In the genomic region with DNA sequence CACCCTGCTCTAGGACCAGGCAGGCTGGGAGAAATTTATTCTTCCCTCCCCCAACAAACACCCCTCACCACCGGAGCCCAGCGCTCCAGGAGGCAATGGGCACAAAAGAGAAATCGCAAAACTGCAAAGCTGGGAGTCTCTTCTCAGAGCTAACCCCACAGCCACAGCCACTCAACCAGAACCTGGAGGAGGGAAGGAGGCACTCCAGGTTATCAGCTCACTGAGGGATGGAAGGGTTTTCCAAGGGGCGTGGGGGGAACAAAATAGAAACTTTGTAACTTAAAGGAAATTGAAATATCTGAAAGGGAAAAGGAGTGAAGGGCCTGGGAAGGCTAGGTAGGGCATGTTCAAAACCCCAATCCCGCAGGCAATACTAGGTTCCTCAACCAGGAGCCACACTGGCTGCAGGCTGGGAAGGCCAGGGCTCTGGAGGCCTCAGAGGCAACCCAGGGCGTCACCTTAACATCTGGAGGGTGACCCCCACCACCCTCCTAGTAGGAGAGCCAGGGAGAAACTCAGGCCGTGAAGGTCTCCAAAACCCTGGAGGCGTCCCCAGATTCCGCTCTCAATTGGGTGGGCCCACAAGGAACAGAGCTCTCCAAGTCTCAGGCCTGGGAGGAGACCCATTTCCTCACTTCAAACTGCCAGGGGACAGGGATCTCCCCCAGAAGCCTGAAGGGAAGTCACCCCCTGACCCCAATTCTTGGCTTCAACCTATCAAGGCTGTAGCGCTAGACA, we compare ENCODE assay signal across 8 cellular contexts. TPM values are rescaled to one million over a fixed set of nuclear protein-coding genes. Genes with fewer than 3 reads are reported as not detected.
A peak's percentile ranks its signal among the peaks of the same experiment; 100 is the strongest.
DNase-seq lines count a peak whose midpoint lies in the region; TF ChIP-seq lines count a peak whose summit lies in the region.

No MANE protein-coding gene starts in this region.

- no peaks in the 10 kb centered on the region for H3K9me3 Mint-ChIP-seq in CD8-positive, alpha-beta memory T cell
- no peaks in the 10 kb centered on the region for H3K9me3 Mint-ChIP-seq in endothelial cell (ENCODE audit: unreplicated experiment)

- peak overlapping the region; percentile 56 for H2AFZ ChIP-seq in parathyroid adenoma

- peaks cover 32% of the 10 kb centered on the region for H3K4me1 ChIP-seq in CD8-positive, alpha-beta memory T cell (ENCODE audit: insufficient read depth, low read length)
- H3K4me1 ChIP-seq in parathyroid adenoma: peaks cover 22% of the 10 kb centered on the region

- H3K27me3 Mint-ChIP-seq in CD8-positive, alpha-beta memory T cell: no peaks in the 10 kb centered on the region
- peaks cover 16% of the 10 kb centered on the region for H3K27me3 Mint-ChIP-seq in endothelial cell (ENCODE audit: unreplicated experiment)

- no peaks in the 10 kb centered on the region for H3K9me3 ChIP-seq in CD8-positive, alpha-beta memory T cell (ENCODE audit: low read length)
- no peaks in the 10 kb centered on the region for H3K9me3 ChIP-seq in parathyroid adenoma (ENCODE audit: control insufficient read depth, low read length)

- peaks cover 38 to 64% (median 42%) of the 10 kb centered on the region in 3 donors for H3K4me1 Mint-ChIP-seq in CD8-positive, alpha-beta memory T cell
- H3K4me1 Mint-ChIP-seq in endothelial cell (ENCODE audit: unreplicated experiment): peaks cover 39% of the 10 kb centered on the region

- POLR2A ChIA-PET in CD8-positive, alpha-beta memory T cell (lab: Charles Lee): interaction anchor here (1.6 to 2.2 kb wide), 2 partner anchors 13 to 41 kb away, joined by 4 to 21 read pairs; no protein-coding TSS in a partner anchor

- peak overlapping the region; percentile 57 to 97 (median 86) for H3K27ac Mint-ChIP-seq in CD8-positive, alpha-beta memory T cell
- H3K27ac Mint-ChIP-seq in endothelial cell (ENCODE audit: unreplicated experiment): peak overlapping the region; percentile 86

- H3K4me3 Mint-ChIP-seq in CD8-positive, alpha-beta memory T cell: peak overlapping the region; percentile 58 to 88 (median 78)
- H3K4me3 Mint-ChIP-seq in endothelial cell (ENCODE audit: unreplicated experiment): peak overlapping the region; percentile 73

- no peak overlapping the region for H3K4me3 ChIP-seq in CD8-positive, alpha-beta memory T cell (ENCODE audit: low read length)
- H3K4me3 ChIP-seq in parathyroid adenoma (ENCODE audit: low read depth, low read length): peak overlapping the region; percentile 76

- no peak for DNase-seq in CD8-positive, alpha-beta memory T cell
- DNase-seq in NCI-H226 (peak; percentile 40), endothelial cell (ENCODE audit: low spot score) (no peak), GM13976 (ENCODE audit: low spot score) (no peak), GM19240 (ENCODE audit: insufficient read length, low spot score) (no peak)
- no peak for DNase-seq in effector CD8-positive, alpha-beta T cell (lab: John Stamatoyannopoulos, UW)
- no peak for DNase-seq in activated CD4-positive, alpha-beta T cell treated with anti-CD3 and anti-CD28 coated beads, Interleukin-2, amount 50 U/mL, for 4 hours

- H3K27ac ChIP-seq in CD8-positive, alpha-beta memory T cell (ENCODE audit: low read depth, low read length): peak overlapping the region; percentile 47
- peak overlapping the region; percentile 86 for H3K27ac ChIP-seq in parathyroid adenoma

- no peak overlapping the region for H3K9ac ChIP-seq in parathyroid adenoma

- no peaks in the 10 kb centered on the region for H3K79me2 ChIP-seq in parathyroid adenoma

- H3K36me3 ChIP-seq in CD8-positive, alpha-beta memory T cell (ENCODE audit: insufficient read depth, low read length): peaks cover 10% of the 10 kb centered on the region
- H3K36me3 ChIP-seq in parathyroid adenoma (ENCODE audit: control insufficient read depth, insufficient read depth, low read length): no peaks in the 10 kb centered on the region

- peaks cover 4 to 45% (median 10%) of the 10 kb centered on the region in 3 donors for H3K36me3 Mint-ChIP-seq in CD8-positive, alpha-beta memory T cell
- peaks cover 14% of the 10 kb centered on the region for H3K36me3 Mint-ChIP-seq in endothelial cell (ENCODE audit: low read depth, unreplicated experiment)

- no peaks in the 10 kb centered on the region for H3K27me3 ChIP-seq in CD8-positive, alpha-beta memory T cell (ENCODE audit: insufficient read depth, low read length, poor library complexity, severe bottlenecking)
- no peaks in the 10 kb centered on the region for H3K27me3 ChIP-seq in parathyroid adenoma (ENCODE audit: control insufficient read depth, insufficient read depth, low read length)

- CTCF ChIA-PET in CD8-positive, alpha-beta memory T cell (lab: Charles Lee): interaction anchor here (1.0 to 9.0 kb wide), 7 partner anchors 24 to 94 kb away, joined by 3 to 69 read pairs (median 6); partner anchors contain the start of gene ORAI1

- no peak for TF ChIP-seq CTCF in endothelial cell (IDR thresholded peaks at IDR 0.05; ENCODE audit: unreplicated experiment)
- TF ChIP-seq CTCF in parathyroid adenoma (IDR thresholded peaks at IDR 0.05): no peak
- no peak for TF ChIP-seq CTCF in GM13976 (IDR thresholded peaks at IDR 0.05; ENCODE audit: borderline replicate concordance, control extremely low read depth, extremely low read depth, insufficient read depth, missing control alignments)

- peak overlapping the region; percentile 95 for H3K4me2 ChIP-seq in parathyroid adenoma (ENCODE audit: low read length)

- in situ Hi-C loops in GM13976 (cut with MboI; ENCODE audit: low sequenced_read_pairs, unreplicated experiment): no loop called here

RNA-seq across cellular contexts. Expression of gene KDM2B, which starts 3.2 kb away (rescaled TPM):
- 10 to 100 TPM; 63.2 to 64.0 TPM for total RNA-seq in CD8-positive, alpha-beta memory T cell
- polyA plus RNA-seq in CD8-positive, alpha-beta memory T cell: 18.3 TPM
- 36.7 TPM for total RNA-seq in endothelial cell (ENCODE audit: unreplicated experiment)

RNA-seq across cellular contexts. Expression of gene ORAI1, which starts 48.7 kb away (rescaled TPM):
- 10 to 100 TPM; 61.9 to 64.7 TPM for total RNA-seq in CD8-positive, alpha-beta memory T cell
- 237 TPM for polyA plus RNA-seq in CD8-positive, alpha-beta memory T cell
- 35.3 TPM for total RNA-seq in endothelial cell (ENCODE audit: unreplicated experiment)
